Comparison of ENCODE assay signal across 18 cellular contexts in the genomic region with DNA sequence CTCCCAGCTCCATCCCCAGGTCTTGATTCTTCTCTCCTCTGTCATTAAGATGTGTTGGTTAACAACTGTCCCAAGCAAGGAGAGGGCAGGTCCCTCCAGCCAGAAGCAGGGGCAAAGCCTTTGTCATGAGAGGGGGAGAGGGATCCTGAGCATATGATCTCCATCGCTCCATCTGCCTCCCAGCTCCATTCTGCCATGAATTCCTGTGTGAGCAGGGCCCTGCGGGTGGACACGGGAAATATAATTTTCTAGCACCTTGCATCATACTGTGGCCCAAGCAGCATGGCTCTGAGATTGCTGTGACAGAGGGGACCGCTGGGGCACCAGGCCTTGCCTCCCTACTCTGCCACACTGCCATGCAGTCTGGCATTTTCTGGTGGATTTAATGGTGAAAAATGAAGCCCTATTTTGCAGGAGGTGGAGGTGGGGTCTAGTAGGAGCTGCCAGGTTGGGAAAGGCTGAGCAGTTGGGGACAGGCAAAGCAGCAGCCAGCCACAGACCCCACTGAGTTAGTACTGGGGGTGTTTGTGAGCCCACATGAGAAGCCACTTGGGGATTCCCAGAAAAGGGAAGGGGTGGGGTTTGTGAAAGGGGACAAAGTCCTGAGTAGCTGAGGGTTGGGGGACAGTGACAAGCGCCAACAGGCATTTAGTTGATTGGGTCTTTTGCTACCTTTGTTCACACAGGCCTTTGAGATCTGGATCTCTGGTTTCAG. TPM values are rescaled to one million over a fixed set of nuclear protein-coding genes. Genes with fewer than 3 reads are reported as not detected.
DNase-seq lines count a peak whose midpoint lies in the region; ATAC-seq and TF ChIP-seq lines count a peak whose summit lies in the region.
"Had no signal": no experiment of that assay in that cellular context is flagged by ENCODE, and none has a peak within 500 bp of the region (broad histone marks: within the 10 kb centered on the region; RNA-seq: fewer than 3 reads in every experiment).

No MANE protein-coding gene starts in this region.

- peaks cover 4% of the 10 kb centered on the region for H3K36me3 Mint-ChIP-seq in activated naive CD4-positive, alpha-beta T cell treated with anti-CD3 and anti-CD28 coated beads, Interleukin-2, amount 50 U/mL, for 24 hours

- H3K36me3 ChIP-seq in Peyer's patch (no peaks in the 10 kb centered on the region), mucosa of stomach (ENCODE audit: control insufficient read depth, insufficient read depth, low read length) (no peaks in the 10 kb centered on the region), upper lobe of left lung (no peaks in the 10 kb centered on the region)
- H3K36me3 ChIP-seq: BLaER1, HAP-1 had no signal

- peaks cover 0 to 14% (median 5%) of the 10 kb centered on the region in 4 donors for H3K4me1 ChIP-seq in Peyer's patch
- peaks cover 66% of the 10 kb centered on the region for H3K4me1 ChIP-seq in mucosa of stomach (ENCODE audit: control insufficient read depth, insufficient read depth, low read length)
- H3K4me1 ChIP-seq in upper lobe of left lung = no peaks in the 10 kb centered on the region
- H3K4me1 ChIP-seq: HAP-1 had no signal

- no peaks in the 10 kb centered on the region for H3K27me3 Mint-ChIP-seq in activated naive CD4-positive, alpha-beta T cell treated with anti-CD3 and anti-CD28 coated beads, Interleukin-2, amount 50 U/mL, for 24 hours

- TF ChIP-seq CTCF in Peyer's patch (IDR thresholded peaks at IDR 0.05) (no peak), upper lobe of left lung (IDR thresholded peaks at IDR 0.05) (no peak)

- H3K27me3 ChIP-seq in Peyer's patch = no peaks in the 10 kb centered on the region
- H3K27me3 ChIP-seq in mucosa of stomach (ENCODE audit: control insufficient read depth, insufficient read depth, low read length) = no peaks in the 10 kb centered on the region
- H3K27me3 ChIP-seq in upper lobe of left lung = no peaks in the 10 kb centered on the region
- H3K27me3 ChIP-seq: BLaER1 had no signal

- peak overlapping the region; percentile 20 for H3K9ac ChIP-seq in mucosa of stomach (ENCODE audit: low read length)
- H3K9ac ChIP-seq: BLaER1, GM23248 had no signal

- H3K4me3 ChIP-seq in Peyer's patch (no peak overlapping the region), mucosa of stomach (ENCODE audit: low read length) (no peak overlapping the region), upper lobe of left lung (no peak overlapping the region)
- H3K4me3 ChIP-seq: BLaER1, GM12878, GM23248, HAP-1 had no signal

- H3K4me1 Mint-ChIP-seq in activated naive CD4-positive, alpha-beta T cell treated with anti-CD3 and anti-CD28 coated beads, Interleukin-2, amount 50 U/mL, for 24 hours = no peaks in the 10 kb centered on the region

- no peak for TF ChIP-seq POLR2A in Peyer's patch (IDR thresholded peaks at IDR 0.05)
- no peak for TF ChIP-seq POLR2A in upper lobe of left lung (IDR thresholded peaks at IDR 0.05)

- peak overlapping the region; percentile 23 for H3K27ac Mint-ChIP-seq in activated naive CD4-positive, alpha-beta T cell treated with anti-CD3 and anti-CD28 coated beads, Interleukin-2, amount 50 U/mL, for 24 hours

- 89 to 93% methylated on average over 2 to 5 of the region's 5 CpGs for WGBS in upper lobe of left lung, 2 donors

- H3K9me3 ChIP-seq in Peyer's patch (no peaks in the 10 kb centered on the region), mucosa of stomach (ENCODE audit: control insufficient read depth, low read length) (no peaks in the 10 kb centered on the region), upper lobe of left lung (peaks cover 0 to 3% (median 0%) of the 10 kb centered on the region in 4 donors)
- H3K9me3 ChIP-seq: BLaER1, HAP-1 had no signal

- no peak for ATAC-seq in upper lobe of left lung (ENCODE audit: low FRiP score in 2 of 2)
- ATAC-seq: GM12878 had no signal

- H3K9me3 Mint-ChIP-seq in activated naive CD4-positive, alpha-beta T cell treated with anti-CD3 and anti-CD28 coated beads, Interleukin-2, amount 50 U/mL, for 24 hours = no peaks in the 10 kb centered on the region

- DNase-seq in activated naive CD4-positive, alpha-beta T cell treated with anti-CD3 and anti-CD28 coated beads, Interleukin-2, amount 50 U/mL, for 16 hours = no peak
- DNase-seq in Peyer's patch (peak in 1 of 3 donors; percentile 47), cerebellar cortex (ENCODE audit: low spot score) (no peak), upper lobe of left lung (no peak), NCI-H69 (lab: John Stamatoyannopoulos, UW) (no peak)
- DNase-seq: AML-193, DMS 273 treated with DMSO at 0.1 percent for 48 hours, GM23248, IMR-90 had no signal

- H3K27ac ChIP-seq in Peyer's patch (peak overlapping the region in 3 of 4 donors; percentile 39 to 96 (median 92)), upper lobe of left lung (no peak overlapping the region)
- H3K27ac ChIP-seq: 22Rv1, BLaER1, GM23248 had no signal

- no peak overlapping the region for H3K4me3 Mint-ChIP-seq in activated naive CD4-positive, alpha-beta T cell treated with anti-CD3 and anti-CD28 coated beads, Interleukin-2, amount 50 U/mL, for 24 hours

- no peak for TF ChIP-seq EP300 in upper lobe of left lung (IDR thresholded peaks at IDR 0.05)

RNA-seq across cellular contexts. Expression of a gene that starts 16.4 kb away (rescaled TPM):
- total RNA-seq in Peyer's patch (10 to 100 TPM; 16.3 to 45.3 (median 25.4) TPM), upper lobe of left lung (not detected)
- total RNA-seq: A673, Daoy, GM12878, GM23248, IMR-90 had no signal

RNA-seq across cellular contexts. Expression of a gene that starts 50.4 kb away (rescaled TPM):
- 1 to 10 TPM in 2 of 4 donors, under 1 TPM in 2; 0.35 to 2.0 (median 1.2) TPM for total RNA-seq in Peyer's patch
- total RNA-seq in upper lobe of left lung = not detected
- total RNA-seq: A673, Daoy, GM12878, GM23248, HT-29, IMR-90 had no signal

RNA-seq across cellular contexts. Expression of a gene that starts 57.6 kb away (rescaled TPM):
- 10 to 100 TPM; 14.6 to 56.1 (median 23.4) TPM for total RNA-seq in Peyer's patch
- 10 to 100 TPM in 2 of 6 donors, 1 to 10 TPM in 4; 1.4 to 16.6 (median 6.8) TPM for total RNA-seq in upper lobe of left lung
- total RNA-seq: HT-29 had no signal

Comparison
In these comparisons a context has a peak if more than half of its experiments do, and no peak if none do; other contexts are left out.
1. H3K27ac ChIP-seq: peak in Peyer's patch (3 of 4); none in upper lobe of left lung (0 of 4).
2. RNA of a gene that starts 16.4 kb away (total RNA-seq): 16.3 to 45.3 TPM in Peyer's patch; not detected in upper lobe of left lung; every median in the first group is over 10 times any median in the second.